ENCODE assay signal across 22 cellular contexts in the genomic region with DNA sequence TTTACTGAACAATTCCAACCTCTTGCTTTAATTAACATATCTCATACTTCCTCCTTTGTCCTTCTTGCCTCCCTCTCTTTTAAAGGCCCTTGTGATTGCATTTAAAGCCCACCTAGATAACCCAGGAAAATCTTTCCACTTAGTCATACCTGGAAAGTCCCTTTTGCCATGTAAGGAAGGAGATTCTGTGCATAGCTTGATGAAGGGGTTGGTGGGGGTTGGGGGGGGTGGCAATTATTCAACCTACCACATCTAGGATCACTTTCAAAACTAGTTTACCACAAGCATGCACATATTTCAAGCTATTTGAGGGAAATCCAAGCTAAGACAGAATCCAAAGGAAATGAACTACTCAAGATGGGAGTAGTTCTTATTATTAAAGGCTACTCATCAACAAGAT.
DNase-seq lines count a peak whose midpoint lies in the region; ATAC-seq, FAIRE-seq and TF ChIP-seq lines count a peak whose summit lies in the region.
"Had no signal": no experiment of that assay in that cellular context is flagged by ENCODE, and none has a peak within 500 bp of the region (broad histone marks: within the 10 kb centered on the region; RNA-seq: fewer than 3 reads in every experiment).

No MANE protein-coding gene starts in this region.

- H3K4me1 Mint-ChIP-seq in astrocyte (ENCODE audit: low read depth, unreplicated experiment), result peaks cover 28% of the 10 kb centered on the region
- H3K4me1 Mint-ChIP-seq in stimulated activated memory B cell treated with anti-CD40 and anti-IgM and Interleukin-4, amounts not matched to agents 10 μg/mL and 1 μg/mL and 100 μg/mL, for 72 hours, result no peaks in the 10 kb centered on the region
- H3K4me1 Mint-ChIP-seq: CD14-positive monocyte, nephron, T-cell had no signal

- H3K4me3 ChIP-seq in AG04450 (ENCODE audit: low read depth, low read length) (no peak overlapping the region), astrocyte (ENCODE audit: insufficient read depth, low read depth, low read length) (no peak overlapping the region)
- H3K4me3 ChIP-seq: A549, colonic mucosa, gastrocnemius medialis, psoas muscle had no signal

- no peaks in the 10 kb centered on the region for H4K20me1 ChIP-seq in astrocyte (ENCODE audit: insufficient read depth, low read length)

- H3K36me3 Mint-ChIP-seq in astrocyte (ENCODE audit: low read depth, unreplicated experiment), result no peaks in the 10 kb centered on the region
- no peaks in the 10 kb centered on the region for H3K36me3 Mint-ChIP-seq in stimulated activated memory B cell treated with anti-CD40 and anti-IgM and Interleukin-4, amounts not matched to agents 10 μg/mL and 1 μg/mL and 100 μg/mL, for 72 hours
- H3K36me3 Mint-ChIP-seq: CD14-positive monocyte, T-cell had no signal

- H3K9ac ChIP-seq in astrocyte (ENCODE audit: low read length), result no peak overlapping the region

- peak overlapping the region; percentile 18 for H3K4me2 ChIP-seq in astrocyte (ENCODE audit: low read length)
- H3K4me2 ChIP-seq: A549 had no signal

- H3K4me3 Mint-ChIP-seq in astrocyte (ENCODE audit: unreplicated experiment), result no peak overlapping the region
- no peak overlapping the region for H3K4me3 Mint-ChIP-seq in stimulated activated memory B cell treated with anti-CD40 and anti-IgM and Interleukin-4, amounts not matched to agents 10 μg/mL and 1 μg/mL and 100 μg/mL, for 72 hours
- H3K4me3 Mint-ChIP-seq: CD14-positive monocyte, nephron, T-cell had no signal

- H3K27ac ChIP-seq in AG04450 (ENCODE audit: low read depth, low read length), result no peak overlapping the region
- peak overlapping the region; percentile 61 for H3K27ac ChIP-seq in astrocyte (ENCODE audit: low read depth, low read length)
- H3K27ac ChIP-seq: A549, colonic mucosa, gastrocnemius medialis, psoas muscle had no signal

- CTCF ChIA-PET in AG04450 (lab: Charles Lee) (interaction anchor here (0.6 kb wide), 1 partner anchor 1934 kb away, joined by 6 read pairs; no protein-coding TSS in a partner anchor), GM10248 (lab: Yijun Ruan, JAX) (interaction anchor here (0.8 kb wide), 1 partner anchor 13 kb away, joined by 3 read pairs; no protein-coding TSS in a partner anchor)

- H3K27me3 Mint-ChIP-seq in astrocyte (ENCODE audit: low read depth, unreplicated experiment), result no peaks in the 10 kb centered on the region
- H3K27me3 Mint-ChIP-seq in stimulated activated memory B cell treated with anti-CD40 and anti-IgM and Interleukin-4, amounts not matched to agents 10 μg/mL and 1 μg/mL and 100 μg/mL, for 72 hours, result no peaks in the 10 kb centered on the region
- H3K27me3 Mint-ChIP-seq: T-cell had no signal

- peak; percentile 56 for DNase-seq in AG04450 (ENCODE audit: low read depth, low spot score)
- DNase-seq in HK-2 (ENCODE audit: unreplicated experiment), result peak; percentile 72
- DNase-seq in astrocyte (ENCODE audit: low read depth), result peak; percentile 94
- DNase-seq in glomerular visceral epithelial cell (ENCODE audit: extremely low spot score), result peak; percentile 89
- no peak for DNase-seq in GM10248 (ENCODE audit: extremely low spot score)
- DNase-seq in ecto neural progenitor cell (ENCODE audit: low spot score), result no peak
- DNase-seq: activated CD4-positive, alpha-beta T cell treated with anti-CD3 and anti-CD28 coated beads, Interleukin-2, amount 50 U/mL, for 1 hour; activated naive CD4-positive, alpha-beta T cell; anterior cingulate cortex; colonic mucosa; DMS153; gastrocnemius medialis; midbrain; NCI-H69; psoas muscle; Right ventricle myocardium superior; T-cell had no signal

- no peak for FAIRE-seq in astrocyte (lab: Jason Lieb, UNC)
- FAIRE-seq: A549 had no signal

- TF ChIP-seq CTCF in AG04450 (IDR thresholded peaks at IDR 0.05; ENCODE audit: low read depth, low read length) (no peak), astrocyte (IDR thresholded peaks at IDR 0.05; ENCODE audit: insufficient read depth, low read depth, low read length) (no peak), GM10248 (IDR thresholded peaks at IDR 0.05; ENCODE audit: control extremely low read depth, extremely low read depth, low read depth, missing control alignments) (no peak)

- H3K9me3 ChIP-seq in AG04450 (ENCODE audit: control insufficient read depth, insufficient read depth, low read length) (peaks cover 8% of the 10 kb centered on the region; the same call in 1 of the 2 replicates), astrocyte (ENCODE audit: insufficient read depth, low read depth, low read length) (no peaks in the 10 kb centered on the region)
- H3K9me3 ChIP-seq: A549, colonic mucosa, gastrocnemius medialis, psoas muscle had no signal

- peak overlapping the region; percentile 84 for H3K27ac Mint-ChIP-seq in astrocyte (ENCODE audit: unreplicated experiment)
- H3K27ac Mint-ChIP-seq in stimulated activated memory B cell treated with anti-CD40 and anti-IgM and Interleukin-4, amounts not matched to agents 10 μg/mL and 1 μg/mL and 100 μg/mL, for 72 hours, result no peak overlapping the region
- H3K27ac Mint-ChIP-seq: CD14-positive monocyte, nephron, T-cell had no signal

- H3K27me3 ChIP-seq in AG04450 (ENCODE audit: control insufficient read depth, insufficient read depth, low read length) (no peaks in the 10 kb centered on the region), astrocyte (ENCODE audit: insufficient read depth, low read length) (no peaks in the 10 kb centered on the region)
- H3K27me3 ChIP-seq: colonic mucosa, gastrocnemius medialis had no signal

- no peak for ATAC-seq in GM21576 (IDR thresholded peaks at IDR 0.05; ENCODE audit: unreplicated experiment)
- no peak for ATAC-seq in stimulated activated memory B cell treated with anti-CD40 and anti-IgM and Interleukin-4, amounts not matched to agents 10 μg/mL and 1 μg/mL and 100 μg/mL, for 72 hours
- ATAC-seq: A549, gastrocnemius medialis, psoas muscle, T-cell had no signal

- H3K9me3 Mint-ChIP-seq in astrocyte (ENCODE audit: unreplicated experiment), result no peaks in the 10 kb centered on the region
- H3K9me3 Mint-ChIP-seq in stimulated activated memory B cell treated with anti-CD40 and anti-IgM and Interleukin-4, amounts not matched to agents 10 μg/mL and 1 μg/mL and 100 μg/mL, for 72 hours, result no peaks in the 10 kb centered on the region

- POLR2A ChIA-PET in AG04450 (lab: Yijun Ruan, JAX), result no interaction called here
- POLR2A ChIA-PET in GM10248 (lab: Yijun Ruan, JAX), result no interaction called here

- H3K36me3 ChIP-seq in astrocyte (ENCODE audit: insufficient read depth, low read length), result no peaks in the 10 kb centered on the region
- H3K36me3 ChIP-seq: colonic mucosa, gastrocnemius medialis had no signal

- H2AFZ ChIP-seq in astrocyte (ENCODE audit: low read depth, low read length), result peak overlapping the region; percentile 27

- H3K79me2 ChIP-seq in astrocyte (ENCODE audit: insufficient read depth, low read length), result no peaks in the 10 kb centered on the region

- H3K4me1 ChIP-seq in astrocyte (ENCODE audit: insufficient read depth, low read length), result peaks cover 17% of the 10 kb centered on the region
- H3K4me1 ChIP-seq: A549, colonic mucosa, gastrocnemius medialis, psoas muscle had no signal

Comparison
In these comparisons a context has a peak if more than half of its experiments do, and no peak if none do; other contexts are left out.
1. DNase-seq: peak in AG04450 (single experiment), HK-2 (single experiment), astrocyte (single experiment) and glomerular visceral epithelial cell (single experiment); none in GM10248 (single experiment) and ecto neural progenitor cell (single experiment).